Comparison of ENCODE assay signal across 1 cellular context in genomic region chr1:228141082-228141870, GRCh38.
TF ChIP-seq lines count a peak whose summit lies in the region.

No MANE protein-coding gene starts in this region.

TF ChIP-seq in WTC11, 78 proteins besides CTCF, POLR2A, EP300 and RAD21 (continued from another document):
- TF ChIP-seq CDX4 (CRISPR knock-in tag; IDR thresholded peaks at IDR 0.05; ENCODE audit: borderline replicate concordance), result no peak
